8 cellular contexts compared by ENCODE assay signal in genomic region chr1:108963052-108963686, GRCh38. TPM values are rescaled to one million over a fixed set of nuclear protein-coding genes. Genes with fewer than 3 reads are reported as not detected.
A peak's percentile ranks its signal among the peaks of the same experiment; 100 is the strongest.
DNase-seq lines count a peak whose midpoint lies in the region; ATAC-seq and TF ChIP-seq lines count a peak whose summit lies in the region.

Gene CLCC1, minus strand, starts transcription at chr1:108963484. Its CDS starts 13,047 bp downstream, at chr1:108950437.

- H3K9ac ChIP-seq in colonic mucosa (ENCODE audit: low read depth in 2 of 2, low read length in 2 of 2), result peak within 1 kb of the TSS; percentile 84 to 92

- peaks cover 9% of the 10 kb centered on the region for H3K4me1 ChIP-seq in colonic mucosa

- intact Hi-C loops in colonic mucosa (cut with DNase I), result no loop called here

- H3K27ac ChIP-seq in colonic mucosa (peak within 1 kb of the TSS; percentile 96), layer of hippocampus (ENCODE audit: low read depth, low read length) (peak within 1 kb of the TSS; percentile 92)

- peak; percentile 88 for ATAC-seq in HG03442 (IDR thresholded peaks at IDR 0.05; ENCODE audit: unreplicated experiment)

- H3K4me3 ChIP-seq in colonic mucosa, result peak within 1 kb of the TSS; percentile 69

- no peak for TF ChIP-seq CTCF in colonic mucosa (IDR thresholded peaks at IDR 0.05)

- DNase-seq in Ammon's horn (ENCODE audit: low spot score), result peak; percentile 96
- DNase-seq in GM19238 (ENCODE audit: insufficient read length, low spot score), result peak; percentile 88
- peak; percentile 28 for DNase-seq in NCI-H524 treated with DMSO at 0.1 percent for 48 hours (lab: John Stamatoyannopoulos, UW)
- DNase-seq in activated CD4-positive, alpha-beta T cell treated with anti-CD3 and anti-CD28 coated beads for 48 hours, result peak; percentile 95
- DNase-seq in colonic mucosa, result peak; percentile 97
- peak; percentile 81 to 86 for DNase-seq in stimulated activated CD4-positive, alpha-beta T cell treated with anti-CD3 and anti-CD28 coated beads, Interleukin-1b, Interleukin-23, amount 100 ng/mL, for 4 hours (ENCODE audit: low read depth in 2 of 2)

- H3K9me3 ChIP-seq in colonic mucosa, result no peaks in the 10 kb centered on the region

- H3K27me3 ChIP-seq in colonic mucosa (no peaks in the 10 kb centered on the region), layer of hippocampus (ENCODE audit: control insufficient read depth, insufficient read depth, low read length) (no peaks in the 10 kb centered on the region)

- no peaks in the 10 kb centered on the region for H3K36me3 ChIP-seq in colonic mucosa

RNA-seq across cellular contexts. Expression of gene CLCC1, which starts in this region (rescaled TPM):
- total RNA-seq in colonic mucosa, result 10 to 100 TPM; 18.9 to 25.1 TPM

Comparison
In these comparisons a context has a peak if more than half of its experiments do, and no peak if none do; other contexts are left out.
1. Peak in every context shown above with its lines: DNase-seq, ATAC-seq, H3K4me3 ChIP-seq and H3K27ac ChIP-seq.
2. DNase-seq: peak in every context shown above with its lines; median percentile 97 in colonic mucosa; 96 in Ammon's horn; 95 in activated CD4-positive, alpha-beta T cell treated with anti-CD3 and anti-CD28 coated beads for 48 hours; 88 in GM19238; 84 in stimulated activated CD4-positive, alpha-beta T cell treated with anti-CD3 and anti-CD28 coated beads, Interleukin-1b, Interleukin-23, amount 100 ng/mL, for 4 hours; 28 in NCI-H524 treated with DMSO at 0.1 percent for 48 hours.